In genomic region chr20:34824861-34825529, GRCh38 we compare ENCODE assay signal across 8 cellular contexts. TPM values are rescaled to one million over a fixed set of nuclear protein-coding genes. Genes with fewer than 3 reads are reported as not detected.
DNase-seq lines count a peak whose midpoint lies in the region; ATAC-seq lines count a peak whose summit lies in the region.

No MANE protein-coding gene starts in this region.

- H2AK5ac ChIP-seq in mesenchymal stem cell (ENCODE audit: low read length, severe bottlenecking) = peak overlapping the region; percentile 27

- peak overlapping the region in 1 of 2 experiments; percentile 59 for H2BK12ac ChIP-seq in mesenchymal stem cell (ENCODE audit: low read length in 2 of 2)

- peaks cover 11% of the 10 kb centered on the region for H3K36me3 Mint-ChIP-seq in effector memory CD8-positive, alpha-beta T cell (ENCODE audit: insufficient read depth)

- no peaks in the 10 kb centered on the region for H3K9me3 ChIP-seq in mesenchymal stem cell (ENCODE audit: control insufficient read depth, low read length)

- H3K4me2 ChIP-seq in mesenchymal stem cell (ENCODE audit: low read length, poor library complexity, severe bottlenecking) = peak overlapping the region; percentile 25

- H3K4ac ChIP-seq in mesenchymal stem cell (ENCODE audit: low read depth in 1 of 2, low read length in 2 of 2) = peak overlapping the region; percentile 92 to 94

- H3K9ac ChIP-seq in mesenchymal stem cell (ENCODE audit: low read length) = peak overlapping the region; percentile 96

- peaks cover 35 to 42% of the 10 kb centered on the region in 2 donors for H3K4me1 Mint-ChIP-seq in effector memory CD8-positive, alpha-beta T cell (ENCODE audit: low read depth in 2 of 2)

- H3K4me3 Mint-ChIP-seq in effector memory CD8-positive, alpha-beta T cell = peak overlapping the region; percentile 89 to 93

- no peaks in the 10 kb centered on the region for H3K27me3 ChIP-seq in mesenchymal stem cell (ENCODE audit: control insufficient read depth in 1 of 2, insufficient read depth in 1 of 2, low read length in 2 of 2)

- no peaks in the 10 kb centered on the region for H3K27me3 Mint-ChIP-seq in effector memory CD8-positive, alpha-beta T cell

- H3K14ac ChIP-seq in mesenchymal stem cell (ENCODE audit: low read length in 2 of 2) = peak overlapping the region; percentile 96 to 98

- peak overlapping the region; percentile 89 for H4K8ac ChIP-seq in mesenchymal stem cell (ENCODE audit: low read length)

- H2BK15ac ChIP-seq in mesenchymal stem cell (ENCODE audit: low read depth, poor library complexity, severe bottlenecking) = peak overlapping the region; percentile 65

- H3K18ac ChIP-seq in mesenchymal stem cell (ENCODE audit: low read depth in 1 of 2, low read length in 2 of 2) = peak overlapping the region; percentile 85 to 97

- peak; percentile 56 for ATAC-seq in HG03025 (IDR thresholded peaks at IDR 0.05; ENCODE audit: low FRiP score, unreplicated experiment)
- peak; percentile 86 for ATAC-seq in effector memory CD8-positive, alpha-beta T cell (replicated peaks)

- H3K36me3 ChIP-seq in mesenchymal stem cell (ENCODE audit: control insufficient read depth in 1 of 2, insufficient read depth in 2 of 2, low read depth in 1 of 2, low read length in 2 of 2) = no peaks in the 10 kb centered on the region

- DNase-seq in NK-92 treated with Interleukin-12 subunit alpha and Interleukin-12 subunit beta, amount 100 ng/mL, for 24 hours (lab: John Stamatoyannopoulos, UW) = peak; percentile 39
- no peak for DNase-seq in NK-92 (lab: John Stamatoyannopoulos, UW; ENCODE audit: unreplicated experiment)
- DNase-seq in NCI-H510A (lab: John Stamatoyannopoulos, UW) = peak; percentile 51
- DNase-seq in activated CD8-positive, alpha-beta memory T cell treated with anti-CD3 and anti-CD28 coated beads for 24 hours = peak; percentile 85
- peak; percentile 60 to 65 (median 62) for DNase-seq in effector memory CD8-positive, alpha-beta T cell
- DNase-seq in mesenchymal stem cell = peak; percentile 59
- peak; percentile 52 for DNase-seq in stimulated activated CD8-positive, alpha-beta memory T cell treated with anti-CD3 and anti-CD28 coated beads, Interleukin-12 subunit alpha, Interleukin-12 subunit beta, amount 100 ng/mL, for 4 hours (ENCODE audit: low read depth)

- WGBS in mesenchymal stem cell = 0% methylated on average over 39 of the region's 67 CpGs

- peak overlapping the region; percentile 48 for H2AFZ ChIP-seq in mesenchymal stem cell (ENCODE audit: low read depth, low read length)

- peak overlapping the region; percentile 51 for H3K27ac ChIP-seq in mesenchymal stem cell (ENCODE audit: low read length, poor library complexity, severe bottlenecking)

- H3K9me3 Mint-ChIP-seq in effector memory CD8-positive, alpha-beta T cell = no peaks in the 10 kb centered on the region

- H2BK5ac ChIP-seq in mesenchymal stem cell (ENCODE audit: low read depth, low read length, poor library complexity, severe bottlenecking) = peak overlapping the region; percentile 83

- no peaks in the 10 kb centered on the region for H3K79me1 ChIP-seq in mesenchymal stem cell (replicated peaks; ENCODE audit: low read length, poor library complexity, severe bottlenecking)

- peak overlapping the region in 1 of 2 experiments; percentile 29 for H3K23ac ChIP-seq in mesenchymal stem cell (ENCODE audit: low read length in 2 of 2)

- H3K27ac Mint-ChIP-seq in effector memory CD8-positive, alpha-beta T cell = peak overlapping the region; percentile 85 to 92

- peak overlapping the region; percentile 91 to 99 for H3K4me3 ChIP-seq in mesenchymal stem cell (ENCODE audit: insufficient read depth in 1 of 2, low read depth in 1 of 2, low read length in 2 of 2)

- H2BK120ac ChIP-seq in mesenchymal stem cell (ENCODE audit: low read depth, low read length) = peak overlapping the region; percentile 100

- peak overlapping the region; percentile 92 for H4K91ac ChIP-seq in mesenchymal stem cell (ENCODE audit: low read length)

- peaks cover 5% of the 10 kb centered on the region for H3K4me1 ChIP-seq in mesenchymal stem cell (ENCODE audit: control insufficient read depth, insufficient read depth, low read depth, low read length)

RNA-seq across cellular contexts. Expression of gene NCOA6, which starts 0.5 kb away (rescaled TPM):
- 28.3 TPM for polyA plus RNA-seq in mesenchymal stem cell (2013, experiment 1 of 2)
- 25.6 TPM for polyA plus RNA-seq in mesenchymal stem cell (2013, experiment 2 of 2)

RNA-seq across cellular contexts. Expression of gene GGT7, which starts 47.7 kb away (rescaled TPM):
- polyA plus RNA-seq in mesenchymal stem cell (2013, experiment 1 of 2) = 15.1 TPM
- polyA plus RNA-seq in mesenchymal stem cell (2013, experiment 2 of 2) = 14.4 TPM

RNA-seq across cellular contexts. Expression of gene ACSS2, which starts 51.4 kb away (rescaled TPM):
- 76.1 TPM for polyA plus RNA-seq in mesenchymal stem cell (2013, experiment 1 of 2)
- polyA plus RNA-seq in mesenchymal stem cell (2013, experiment 2 of 2) = 72.3 TPM
